Comparison of ENCODE assay signal across 10 cellular contexts in genomic region chr19:56839665-56840451, GRCh38. TPM values are rescaled to one million over a fixed set of nuclear protein-coding genes. Genes with fewer than 3 reads are reported as not detected.
DNase-seq lines count a peak whose midpoint lies in the region; ATAC-seq and TF ChIP-seq lines count a peak whose summit lies in the region.
"Had no signal": no experiment of that assay in that cellular context is flagged by ENCODE, and none has a peak within 500 bp of the region (broad histone marks: within the 10 kb centered on the region; RNA-seq: fewer than 3 reads in every experiment).

No MANE protein-coding gene starts in this region.

- intact Hi-C loops in left ventricle myocardium superior (cut with micrococcal nuclease), result no loop called here

- DNase-seq in amniotic epithelial cell (ENCODE audit: low read depth) (peak; percentile 33), left ventricle myocardium superior (peak; percentile 95), retinal pigment epithelial cell (ENCODE audit: low read depth) (peak; percentile 62), NCI-H82 (lab: John Stamatoyannopoulos, UW) (no peak), SW 1271 (lab: John Stamatoyannopoulos, UW) (no peak)
- DNase-seq: nephron progenitor cell had no signal

- TF ChIP-seq CTCF in retinal pigment epithelial cell (conservative IDR thresholded peaks at IDR 0.05; ENCODE audit: low read depth, low read length), result no peak

- ATAC-seq in GM21423 (IDR thresholded peaks at IDR 0.05; ENCODE audit: unreplicated experiment), result peak; percentile 25
- ATAC-seq in left ventricle myocardium superior, result peak; percentile 67
- ATAC-seq in HG03571 (IDR thresholded peaks at IDR 0.05; ENCODE audit: unreplicated experiment), result no peak
- no peak for ATAC-seq in HG02763 (IDR thresholded peaks at IDR 0.05; ENCODE audit: unreplicated experiment)

- H3K4me3 ChIP-seq in retinal pigment epithelial cell (ENCODE audit: low read length), result peak overlapping the region; percentile 15

RNA-seq across cellular contexts. Expression of gene PEG3, which starts 0.7 kb away (rescaled TPM):
- 7.5 TPM for total RNA-seq in left ventricle myocardium superior
- total RNA-seq: HT1080 had no signal

RNA-seq across cellular contexts. Expression of gene ZIM2, which starts 0.7 kb away (rescaled TPM):
- not detected for total RNA-seq in left ventricle myocardium superior
- total RNA-seq: HT1080 had no signal

Comparison
In these comparisons a context has a peak if more than half of its experiments do, and no peak if none do; other contexts are left out.
1. ATAC-seq: peak in GM21423 (single experiment) and left ventricle myocardium superior (single experiment); none in HG03571 (single experiment) and HG02763 (single experiment).
2. DNase-seq: peak in amniotic epithelial cell (single experiment), left ventricle myocardium superior (single experiment) and retinal pigment epithelial cell (single experiment); none in NCI-H82 (single experiment) and SW 1271 (0 of 2).